8 cellular contexts compared by ENCODE assay signal in the genomic region with DNA sequence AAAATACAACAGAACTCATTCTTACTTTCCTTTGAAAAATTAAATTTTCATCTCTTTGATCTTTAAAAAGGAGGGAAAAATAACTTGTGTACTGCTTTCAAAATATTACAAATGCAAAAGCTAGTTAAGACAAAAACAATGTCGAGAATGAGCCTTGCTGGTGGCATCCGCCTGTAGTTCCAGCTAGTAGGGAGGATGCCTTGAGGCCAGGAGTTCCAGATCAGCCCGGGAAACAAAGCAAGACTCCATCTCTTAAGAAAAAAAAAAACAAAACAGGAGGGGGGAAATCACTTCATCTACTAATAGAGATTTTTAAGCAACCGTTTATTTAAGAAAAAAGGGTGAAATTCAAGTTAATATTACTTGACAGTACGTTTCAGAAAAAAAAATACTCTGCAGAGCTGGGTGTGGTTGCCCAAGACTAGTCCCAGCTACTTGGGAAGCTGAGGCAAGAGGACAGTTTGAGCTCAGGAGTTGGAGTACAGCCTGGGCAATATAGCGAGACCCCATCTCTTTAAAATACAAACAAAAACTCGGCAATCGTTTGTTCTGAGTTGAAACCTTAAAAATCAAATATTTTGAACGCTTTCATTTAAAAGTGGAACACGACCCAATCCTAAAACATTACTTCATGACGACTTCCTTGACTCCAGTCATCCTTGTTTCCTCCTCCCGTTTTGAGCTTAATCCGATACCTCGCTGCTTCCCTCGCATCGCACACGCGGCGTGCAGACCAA. TPM values are rescaled to one million over a fixed set of nuclear protein-coding genes. Genes with fewer than 3 reads are reported as not detected.
DNase-seq lines count a peak whose midpoint lies in the region; ATAC-seq and TF ChIP-seq lines count a peak whose summit lies in the region.

No MANE protein-coding gene starts in this region.

- peaks cover 44% of the 10 kb centered on the region for H3K4me1 Mint-ChIP-seq in activated naive CD4-positive, alpha-beta T cell treated with anti-CD3 and anti-CD28 coated beads for 36 hours (ENCODE audit: low read depth)
- peaks cover 49% of the 10 kb centered on the region for H3K4me1 Mint-ChIP-seq in activated T-helper 1 cell treated with anti-CD3 and anti-CD28 coated beads, Interleukin-12 subunit alpha, Interleukin-12 subunit beta, Interleukin-2, Interleukin-4 antibody, amounts not matched to agents 30 ng/mL and 10 ng/mL and 1 ng/mL, durations not matched to agents 14 hours and 24 hours and 36 hours (ENCODE audit: low read depth)

- no peak for DNase-seq in activated naive CD4-positive, alpha-beta T cell treated with anti-CD3 and anti-CD28 coated beads for 36 hours
- DNase-seq in activated naive CD4-positive, alpha-beta T cell treated with anti-CD3 and anti-CD28 coated beads, Interleukin-2, amount 50 U/mL, for 16 hours: no peak
- no peak for DNase-seq in activated T-helper 1 cell treated with anti-CD3 and anti-CD28 coated beads, Interleukin-12 subunit alpha, Interleukin-12 subunit beta, Interleukin-2, Interleukin-4 antibody, amounts not matched to agents 30 ng/mL and 10 ng/mL and 1 ng/mL, durations not matched to agents 14 hours and 24 hours and 36 hours (ENCODE audit: low spot score)
- DNase-seq in inferior parietal cortex (ENCODE audit: extremely low spot score) (peak; percentile 32), suprapubic skin (ENCODE audit: low spot score in 2 of 2) (no peak), NCI-H1930 (lab: John Stamatoyannopoulos, UW) (no peak), T1000 (lab: John Stamatoyannopoulos, UW) (no peak)

- no peaks in the 10 kb centered on the region for H3K27me3 Mint-ChIP-seq in activated naive CD4-positive, alpha-beta T cell treated with anti-CD3 and anti-CD28 coated beads for 36 hours (ENCODE audit: low read depth)
- H3K27me3 Mint-ChIP-seq in activated T-helper 1 cell treated with anti-CD3 and anti-CD28 coated beads, Interleukin-12 subunit alpha, Interleukin-12 subunit beta, Interleukin-2, Interleukin-4 antibody, amounts not matched to agents 30 ng/mL and 10 ng/mL and 1 ng/mL, durations not matched to agents 14 hours and 24 hours and 36 hours (ENCODE audit: insufficient read depth): peaks cover 4% of the 10 kb centered on the region

- peak overlapping the region; percentile 94 for H3K27ac ChIP-seq in suprapubic skin

- peaks cover 20% of the 10 kb centered on the region for H3K4me1 ChIP-seq in suprapubic skin

- peaks cover 8% of the 10 kb centered on the region for H3K36me3 Mint-ChIP-seq in activated naive CD4-positive, alpha-beta T cell treated with anti-CD3 and anti-CD28 coated beads for 36 hours (ENCODE audit: low read depth)
- peaks cover 12% of the 10 kb centered on the region for H3K36me3 Mint-ChIP-seq in activated T-helper 1 cell treated with anti-CD3 and anti-CD28 coated beads, Interleukin-12 subunit alpha, Interleukin-12 subunit beta, Interleukin-2, Interleukin-4 antibody, amounts not matched to agents 30 ng/mL and 10 ng/mL and 1 ng/mL, durations not matched to agents 14 hours and 24 hours and 36 hours (ENCODE audit: low read depth)

- peak overlapping the region; percentile 73 for H3K4me3 Mint-ChIP-seq in activated naive CD4-positive, alpha-beta T cell treated with anti-CD3 and anti-CD28 coated beads for 36 hours
- peak overlapping the region; percentile 89 for H3K4me3 Mint-ChIP-seq in activated T-helper 1 cell treated with anti-CD3 and anti-CD28 coated beads, Interleukin-12 subunit alpha, Interleukin-12 subunit beta, Interleukin-2, Interleukin-4 antibody, amounts not matched to agents 30 ng/mL and 10 ng/mL and 1 ng/mL, durations not matched to agents 14 hours and 24 hours and 36 hours

- no peak for ATAC-seq in GM21390 (IDR thresholded peaks at IDR 0.05; ENCODE audit: unreplicated experiment)

- TF ChIP-seq POLR2A in suprapubic skin (IDR thresholded peaks at IDR 0.05): no peak

- peaks cover 5% of the 10 kb centered on the region for H3K9me3 Mint-ChIP-seq in activated naive CD4-positive, alpha-beta T cell treated with anti-CD3 and anti-CD28 coated beads for 36 hours
- H3K9me3 Mint-ChIP-seq in activated T-helper 1 cell treated with anti-CD3 and anti-CD28 coated beads, Interleukin-12 subunit alpha, Interleukin-12 subunit beta, Interleukin-2, Interleukin-4 antibody, amounts not matched to agents 30 ng/mL and 10 ng/mL and 1 ng/mL, durations not matched to agents 14 hours and 24 hours and 36 hours: no peaks in the 10 kb centered on the region

- peak overlapping the region; percentile 62 for H3K4me3 ChIP-seq in suprapubic skin

- H3K9me3 ChIP-seq in suprapubic skin: no peaks in the 10 kb centered on the region

- TF ChIP-seq EP300 in suprapubic skin (IDR thresholded peaks at IDR 0.05): no peak

- no peaks in the 10 kb centered on the region for H3K27me3 ChIP-seq in suprapubic skin

- intact Hi-C loops in activated naive CD4-positive, alpha-beta T cell treated with anti-CD3 and anti-CD28 coated beads for 36 hours (cut with micrococcal nuclease): loop anchor here (1.0 to 10.0 kb wide), 9 partner anchors 16 to 409 kb away; partner anchors contain the start of genes PARP14 and WDR5B
- intact Hi-C loops in activated T-helper 1 cell treated with anti-CD3 and anti-CD28 coated beads, Interleukin-12 subunit alpha, Interleukin-12 subunit beta, Interleukin-2, Interleukin-4 antibody, amounts not matched to agents 30 ng/mL and 10 ng/mL and 1 ng/mL, durations not matched to agents 14 hours and 24 hours and 36 hours (cut with micrococcal nuclease): loop anchor here (1.0 to 10.0 kb wide), 9 partner anchors 16 to 678 kb away; partner anchors contain the start of genes DTX3L, EAF2, FAM162A and HSPBAP1

- TF ChIP-seq CTCF in suprapubic skin (IDR thresholded peaks at IDR 0.05): no peak

- peak overlapping the region; percentile 36 for H3K27ac Mint-ChIP-seq in activated naive CD4-positive, alpha-beta T cell treated with anti-CD3 and anti-CD28 coated beads for 36 hours
- peak overlapping the region; percentile 92 for H3K27ac Mint-ChIP-seq in activated T-helper 1 cell treated with anti-CD3 and anti-CD28 coated beads, Interleukin-12 subunit alpha, Interleukin-12 subunit beta, Interleukin-2, Interleukin-4 antibody, amounts not matched to agents 30 ng/mL and 10 ng/mL and 1 ng/mL, durations not matched to agents 14 hours and 24 hours and 36 hours

- WGBS in suprapubic skin: 6% methylated on average over 19 of the region's 19 CpGs

- H3K36me3 ChIP-seq in suprapubic skin: no peaks in the 10 kb centered on the region

- CTCF ChIA-PET in activated naive CD4-positive, alpha-beta T cell treated with anti-CD3 and anti-CD28 coated beads for 36 hours (lab: Charles Lee): no interaction called here

RNA-seq across cellular contexts. Expression of gene KPNA1, which starts 1.2 kb away (rescaled TPM):
- total RNA-seq in activated naive CD4-positive, alpha-beta T cell treated with anti-CD3 and anti-CD28 coated beads for 36 hours: 10 to 100 TPM; 45.6 to 45.8 TPM
- 81.7 and 88.2 TPM in 2 replicates for total RNA-seq in activated T-helper 1 cell treated with anti-CD3 and anti-CD28 coated beads, Interleukin-12 subunit alpha, Interleukin-12 subunit beta, Interleukin-2, Interleukin-4 antibody, amounts not matched to agents 30 ng/mL and 10 ng/mL and 1 ng/mL, durations not matched to agents 14 hours and 24 hours and 36 hours
- total RNA-seq in suprapubic skin: 10 to 100 TPM; 25.0 to 49.5 (median 37.0) TPM

RNA-seq across cellular contexts. Expression of gene PARP9, which starts 50.5 kb away (rescaled TPM):
- total RNA-seq in activated naive CD4-positive, alpha-beta T cell treated with anti-CD3 and anti-CD28 coated beads for 36 hours: 10 to 100 TPM; 20.4 to 21.1 TPM
- 45.0 and 47.3 TPM in 2 replicates for total RNA-seq in activated T-helper 1 cell treated with anti-CD3 and anti-CD28 coated beads, Interleukin-12 subunit alpha, Interleukin-12 subunit beta, Interleukin-2, Interleukin-4 antibody, amounts not matched to agents 30 ng/mL and 10 ng/mL and 1 ng/mL, durations not matched to agents 14 hours and 24 hours and 36 hours
- total RNA-seq in suprapubic skin: 10 to 100 TPM in 3 of 4 donors, 1 to 10 TPM in 1; 8.3 to 13.1 (median 11.2) TPM

RNA-seq across cellular contexts. Expression of gene DTX3L, which starts 50.6 kb away (rescaled TPM):
- 10 to 100 TPM; 22.3 to 24.5 TPM for total RNA-seq in activated naive CD4-positive, alpha-beta T cell treated with anti-CD3 and anti-CD28 coated beads for 36 hours
- 40.8 and 44.5 TPM in 2 replicates for total RNA-seq in activated T-helper 1 cell treated with anti-CD3 and anti-CD28 coated beads, Interleukin-12 subunit alpha, Interleukin-12 subunit beta, Interleukin-2, Interleukin-4 antibody, amounts not matched to agents 30 ng/mL and 10 ng/mL and 1 ng/mL, durations not matched to agents 14 hours and 24 hours and 36 hours
- 10 to 100 TPM in 3 of 4 donors, 1 to 10 TPM in 1; 7.6 to 15.3 (median 12.7) TPM for total RNA-seq in suprapubic skin
